25 cellular contexts compared by ENCODE assay signal in the genomic region with DNA sequence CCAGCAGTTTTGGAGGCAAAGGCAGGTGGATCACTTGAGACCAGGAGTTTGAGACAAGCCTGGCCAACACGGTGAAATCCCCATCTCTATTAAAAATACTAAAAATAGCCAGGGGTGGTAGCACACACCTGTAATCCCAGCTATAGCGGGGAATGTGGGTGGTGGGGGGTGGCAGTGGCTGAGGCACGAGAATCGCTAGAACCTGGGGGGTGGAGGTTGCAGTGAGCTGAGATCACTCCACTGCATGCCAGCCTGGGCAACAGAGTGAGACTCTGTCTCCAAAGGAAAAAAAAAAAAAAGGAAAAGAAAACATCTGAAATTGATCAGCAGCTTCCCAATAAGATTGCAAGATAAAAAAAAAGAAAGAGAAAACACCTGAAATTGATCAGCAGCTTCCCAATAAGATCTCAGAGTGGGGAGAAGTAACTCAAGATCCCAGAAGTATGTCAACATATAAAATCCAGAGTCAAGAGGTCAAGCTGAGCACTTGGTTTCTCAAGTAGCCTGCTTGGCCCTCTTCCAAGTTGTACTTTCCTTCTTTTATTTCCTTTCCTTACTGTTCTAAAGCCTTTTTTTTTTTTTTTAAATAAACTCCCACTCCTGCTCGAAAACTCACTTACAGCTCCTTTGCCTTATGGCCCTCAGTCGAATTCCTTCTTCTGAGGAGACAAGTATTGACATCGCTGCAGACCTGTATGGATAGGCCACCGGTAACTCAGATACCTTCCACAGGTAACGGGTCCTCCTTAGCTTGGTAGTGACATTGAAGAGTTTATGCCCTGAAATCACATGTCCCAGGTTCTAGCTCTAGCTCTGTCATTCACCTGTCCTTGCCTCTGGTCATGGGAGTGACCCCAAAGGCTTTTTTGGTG.
DNase-seq lines count a peak whose midpoint lies in the region; ATAC-seq and TF ChIP-seq lines count a peak whose summit lies in the region.
"Had no signal": no experiment of that assay in that cellular context is flagged by ENCODE, and none has a peak within 500 bp of the region (broad histone marks: within the 10 kb centered on the region; RNA-seq: fewer than 3 reads in every experiment).

No MANE protein-coding gene starts in this region.

- peak; percentile 15 for DNase-seq in Calu3
- DNase-seq in hepatocyte (ENCODE audit: low spot score) = peak; percentile 20
- DNase-seq in renal cortical epithelial cell (ENCODE audit: low read depth) = peak; percentile 4
- DNase-seq in NCI-H526 (lab: John Stamatoyannopoulos, UW) = no peak
- no peak for DNase-seq in cerebellum (ENCODE audit: low spot score)
- DNase-seq: C1 segment of cervical spinal cord; Caco-2; CD8-positive, alpha-beta T cell; DMS 273 treated with DMSO at 0.1 percent for 48 hours; H9; HFFc6; IMR-90; KG1; NCI-H1092 treated with DMSO at 0.1 percent for 48 hours; NCI-H1436; NCI-H187; NCI-H2081 treated with DMSO at 0.1 percent for 48 hours; NCI-H446; NCI-H69; SHP77 treated with DMSO at 0.1 percent for 48 hours; T-helper 1 cell had no signal

- peaks cover 2% of the 10 kb centered on the region for H3K9me3 ChIP-seq in hepatocyte (ENCODE audit: low read depth)
- H3K9me3 ChIP-seq: Caco-2 had no signal

- H3K27me3 ChIP-seq in hepatocyte = no peaks in the 10 kb centered on the region

- intact Hi-C loops in Calu3 (cut with micrococcal nuclease; ENCODE audit: unreplicated experiment) = no loop called here

- 68% methylated on average over 9 of the region's 9 CpGs for WGBS in hepatocyte (ENCODE audit: low lambda C conversion rate, missing lambda C conversion rate)

- H2AFZ ChIP-seq in hepatocyte = no peak overlapping the region
- H2AFZ ChIP-seq: GM23338 had no signal

- H3K27ac Mint-ChIP-seq in Calu3 (ENCODE audit: unreplicated experiment) = no peak overlapping the region
- H3K27ac Mint-ChIP-seq: CD8-positive, alpha-beta T cell; GM23338; H9; HFFc6 had no signal

- TF ChIP-seq CTCF in C4-2B (conservative IDR thresholded peaks at IDR 0.05) = no peak
- TF ChIP-seq CTCF in Calu3 (IDR thresholded peaks at IDR 0.05; ENCODE audit: unreplicated experiment) = no peak
- no peak for TF ChIP-seq CTCF in hepatocyte (IDR thresholded peaks at IDR 0.05; ENCODE audit: poor library complexity)

- no peaks in the 10 kb centered on the region for H3K79me2 ChIP-seq in hepatocyte

- no peaks in the 10 kb centered on the region for H4K20me1 ChIP-seq in hepatocyte (ENCODE audit: insufficient read depth, poor library complexity, severe bottlenecking)

- no peak for ATAC-seq in HG02981 (IDR thresholded peaks at IDR 0.05; ENCODE audit: unreplicated experiment)
- ATAC-seq: CD8-positive, alpha-beta T cell; GM23338; Panc1 had no signal

- no TSS peak for BruUV-seq in Calu3 (replicated peaks; lab: Mats Ljungman, UMichigan)

- H3K9me3 Mint-ChIP-seq in Calu3 (ENCODE audit: low read depth, unreplicated experiment) = no peaks in the 10 kb centered on the region

- no peaks in the 10 kb centered on the region for H3K9me2 ChIP-seq in hepatocyte (replicated peaks; ENCODE audit: insufficient read depth)

- H3K27me3 Mint-ChIP-seq in Calu3 (ENCODE audit: unreplicated experiment) = no peaks in the 10 kb centered on the region

- no peaks in the 10 kb centered on the region for H3K36me3 Mint-ChIP-seq in Calu3 (ENCODE audit: insufficient read depth, unreplicated experiment)
- H3K36me3 Mint-ChIP-seq: CD8-positive, alpha-beta T cell had no signal

- H3K4me3 ChIP-seq in hepatocyte = no peak overlapping the region
- H3K4me3 ChIP-seq: GM23338 had no signal

- CTCF ChIA-PET in Calu3 (lab: Charles Lee) = no interaction called here

- no peak overlapping the region for H3K4me3 Mint-ChIP-seq in Calu3 (ENCODE audit: low read depth, unreplicated experiment)
- H3K4me3 Mint-ChIP-seq: CD8-positive, alpha-beta T cell; GM23338; H9; HFFc6 had no signal

- H3K27ac ChIP-seq in C4-2B (peak overlapping the region; percentile 12; the same call in 1 of the 2 replicates), hepatocyte (no peak overlapping the region)

- H3K36me3 ChIP-seq in hepatocyte (replicated peaks; ENCODE audit: insufficient read depth, low read depth) = no peaks in the 10 kb centered on the region

- peaks cover 12% of the 10 kb centered on the region for H3K4me1 ChIP-seq in hepatocyte (ENCODE audit: insufficient read depth)
- H3K4me1 ChIP-seq: Caco-2 had no signal

- H3K4me1 Mint-ChIP-seq in Calu3 (ENCODE audit: low read depth, unreplicated experiment) = peaks cover 3% of the 10 kb centered on the region

- H3K4me2 ChIP-seq in hepatocyte = no peak overlapping the region
- H3K4me2 ChIP-seq: GM23338 had no signal

Comparison
In these comparisons a context has a peak if more than half of its experiments do, and no peak if none do; other contexts are left out.
1. DNase-seq: peak in Calu3 (single experiment), hepatocyte (single experiment) and renal cortical epithelial cell (single experiment); none in NCI-H526 (0 of 2) and cerebellum (single experiment).